1 cellular context compared by ENCODE assay signal in the genomic region with DNA sequence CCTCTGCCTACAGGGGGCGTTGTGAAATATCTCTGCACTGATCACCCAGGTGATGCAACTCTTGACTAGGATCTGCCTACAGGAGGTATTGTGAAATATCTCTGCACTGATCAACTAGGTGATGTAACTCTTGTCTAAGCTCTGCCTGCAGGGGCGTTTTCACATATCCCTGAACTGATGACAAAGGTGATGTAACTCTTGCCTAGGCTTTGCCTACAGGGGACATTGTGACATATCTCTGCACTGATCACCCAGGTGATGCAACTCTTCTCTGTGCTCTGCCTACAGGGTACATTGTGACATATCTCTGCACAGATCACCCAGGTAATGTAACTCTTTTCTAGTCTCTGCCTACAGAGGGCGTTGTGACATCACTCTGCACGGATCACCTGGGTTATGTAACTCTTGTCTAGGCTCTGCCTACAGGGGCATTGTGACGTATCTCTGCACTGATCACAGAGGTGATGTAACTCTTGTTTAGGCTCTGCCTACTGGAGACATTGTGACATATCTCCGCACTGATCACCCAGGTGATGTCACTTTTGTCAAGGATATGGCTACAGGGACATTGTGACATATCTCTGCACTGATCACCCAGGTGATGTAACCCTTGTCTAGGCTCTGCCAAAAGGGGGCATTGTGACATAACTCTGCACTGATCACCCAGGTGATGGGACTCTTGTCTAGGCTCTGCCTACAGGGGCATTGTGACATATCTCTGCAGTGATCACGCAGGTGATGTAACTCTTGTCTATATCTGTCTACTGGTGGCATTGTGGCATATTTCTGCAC.
TF ChIP-seq lines count a peak whose summit lies in the region.
"Not testable (repeated sequence)": the region's sequence is repeated elsewhere in the genome, so short reads cannot be mapped to it uniquely, and the experiment has no call there.

No MANE protein-coding gene starts in this region.

TF ChIP-seq in HepG2, 621 proteins besides CTCF, POLR2A, EP300 and RAD21 (continued from another document and continues in another):
- TF ChIP-seq ARID5B (CRISPR knock-in tag; IDR thresholded peaks at IDR 0.05) (peak; percentile 95), PITX1 (CRISPR knock-in tag; IDR thresholded peaks at IDR 0.05) (peak; percentile 91; the same call in 1 of the 2 replicates), REL (CRISPR knock-in tag; conservative IDR thresholded peaks at IDR 0.05) (0 out of 2 replicates have a peak, but pooled peaks have one; percentile 34), ZNF691 (CRISPR knock-in tag; IDR thresholded peaks at IDR 0.05; ENCODE audit: borderline replicate concordance, low read depth) (0 out of 2 replicates have a peak, but pooled peaks have one; percentile 59), REPIN1 (CRISPR knock-in tag; IDR thresholded peaks at IDR 0.05; ENCODE audit: borderline replicate concordance, low read depth) (peak; percentile 79; the same call in 1 of the 2 replicates), ZNF816 (CRISPR knock-in tag; IDR thresholded peaks at IDR 0.05; ENCODE audit: borderline replicate concordance) (peak; percentile 43; the same call in 1 of the 2 replicates), ZNF629 (CRISPR knock-in tag; conservative IDR thresholded peaks at IDR 0.05) (0 out of 2 replicates have a peak, but pooled peaks have one; percentile 26), ZBTB43 (CRISPR knock-in tag; conservative IDR thresholded peaks at IDR 0.05) (peak; percentile 67; the same call in 1 of the 2 replicates), FOXK2 (IDR thresholded peaks at IDR 0.05) (peak; percentile 68), ZNF431 (CRISPR knock-in tag; IDR thresholded peaks at IDR 0.05; ENCODE audit: borderline replicate concordance, low read depth) (peak; percentile 31; the same call in 1 of the 2 replicates), NR2C2 (CRISPR knock-in tag; IDR thresholded peaks at IDR 0.05; ENCODE audit: borderline replicate concordance) (0 out of 2 replicates have a peak, but pooled peaks have one; percentile 33), DPF2 (CRISPR knock-in tag; IDR thresholded peaks at IDR 0.05; ENCODE audit: borderline replicate concordance, low read depth) (peak; percentile 62), ZNF12 (CRISPR knock-in tag; IDR thresholded peaks at IDR 0.05) (peak; percentile 77; the same call in 1 of the 2 replicates), ATM (IDR thresholded peaks at IDR 0.05; ENCODE audit: borderline replicate concordance) (peak; percentile 66; the same call in 1 of the 2 replicates), ZNF720 (CRISPR knock-in tag; IDR thresholded peaks at IDR 0.05) (0 out of 2 replicates have a peak, but pooled peaks have one; percentile 80), FOXA3 (CRISPR knock-in tag; IDR thresholded peaks at IDR 0.05) (peak; percentile 87), YEATS4 (CRISPR knock-in tag; IDR thresholded peaks at IDR 0.05; ENCODE audit: borderline replicate concordance) (peak; percentile 69), DMAP1 (CRISPR knock-in tag; IDR thresholded peaks at IDR 0.05) (peak; percentile 60; the same call in 1 of the 2 replicates), MEIS2 (CRISPR knock-in tag; IDR thresholded peaks at IDR 0.05) (peak; percentile 40; the same call in 1 of the 2 replicates), HOXA3 (CRISPR knock-in tag; IDR thresholded peaks at IDR 0.05) (peak; percentile 88), ZNF772 (CRISPR knock-in tag; IDR thresholded peaks at IDR 0.05) (0 out of 2 replicates have a peak, but pooled peaks have one; percentile 48), JUNB (CRISPR knock-in tag; IDR thresholded peaks at IDR 0.05; ENCODE audit: borderline replicate concordance) (peak; percentile 44; the same call in 1 of the 2 replicates), FOSL2 (CRISPR knock-in tag; IDR thresholded peaks at IDR 0.05) (peak; percentile 87), ZNF205 (CRISPR knock-in tag; IDR thresholded peaks at IDR 0.05) (peak; percentile 49; the same call in 1 of the 2 replicates), TEAD3 (CRISPR knock-in tag; optimal IDR thresholded peaks at IDR 0.05; ENCODE audit: borderline replicate concordance) (peak; percentile 66), MLX (CRISPR knock-in tag; IDR thresholded peaks at IDR 0.05) (peak; percentile 52; the same call in 1 of the 2 replicates), PATZ1 (CRISPR knock-in tag; IDR thresholded peaks at IDR 0.05) (peak; percentile 58), CREM (IDR thresholded peaks at IDR 0.05) (peak; percentile 73), HMG20B (CRISPR knock-in tag; conservative IDR thresholded peaks at IDR 0.05) (peak; percentile 85), ELF3 (CRISPR knock-in tag; IDR thresholded peaks at IDR 0.05) (peak; percentile 64; the same call in 1 of the 2 replicates), ZEB1 (IDR thresholded peaks at IDR 0.05; ENCODE audit: insufficient replicate concordance, low read depth) (peak; percentile 83), ZBTB2 (CRISPR knock-in tag; IDR thresholded peaks at IDR 0.05; ENCODE audit: low read depth) (peak; percentile 22; the same call in 1 of the 2 replicates), YEATS2 (CRISPR knock-in tag; IDR thresholded peaks at IDR 0.05; ENCODE audit: borderline replicate concordance) (peak; percentile 64; the same call in 1 of the 2 replicates), NFKBIZ (CRISPR knock-in tag; IDR thresholded peaks at IDR 0.05) (0 out of 2 replicates have a peak, but pooled peaks have one; percentile 42), ATF1 (CRISPR knock-in tag; IDR thresholded peaks at IDR 0.05) (peak; percentile 70)
- TF ChIP-seq, protein P1, sequence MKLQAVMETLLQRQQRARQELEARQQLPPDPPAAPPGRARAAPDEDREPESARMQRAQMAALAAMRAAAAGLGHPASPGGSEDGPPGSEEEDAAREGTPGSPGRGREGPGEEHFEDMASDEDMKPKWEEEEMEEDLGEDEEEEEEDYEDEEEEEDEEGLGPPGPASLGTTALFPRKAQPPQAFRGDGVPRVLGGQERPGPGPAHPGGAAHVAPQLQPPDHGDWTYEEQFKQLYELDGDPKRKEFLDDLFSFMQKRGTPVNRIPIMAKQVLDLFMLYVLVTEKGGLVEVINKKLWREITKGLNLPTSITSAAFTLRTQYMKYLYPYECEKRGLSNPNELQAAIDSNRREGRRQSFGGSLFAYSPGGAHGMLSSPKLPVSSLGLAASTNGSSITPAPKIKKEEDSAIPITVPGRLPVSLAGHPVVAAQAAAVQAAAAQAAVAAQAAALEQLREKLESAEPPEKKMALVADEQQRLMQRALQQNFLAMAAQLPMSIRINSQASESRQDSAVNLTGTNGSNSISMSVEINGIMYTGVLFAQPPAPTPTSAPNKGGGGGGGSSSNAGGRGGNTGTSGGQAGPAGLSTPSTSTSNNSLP (IDR thresholded peaks at IDR 0.05; ENCODE audit: low read depth, low read length), result peak; percentile 84; the same call in 1 of the 2 replicates
- not testable (repeated sequence) for TF ChIP-seq CREM (CRISPR knock-in tag; IDR thresholded peaks at IDR 0.05)
- TF ChIP-seq, protein P2, sequence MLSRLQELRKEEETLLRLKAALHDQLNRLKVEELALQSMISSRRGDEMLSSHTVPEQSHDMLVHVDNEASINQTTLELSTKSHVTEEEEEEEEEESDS (CRISPR knock-in tag; IDR thresholded peaks at IDR 0.05; ENCODE audit: borderline replicate concordance), result 0 out of 2 replicates have a peak, but pooled peaks have one; percentile 20
- TF ChIP-seq, protein P3, sequence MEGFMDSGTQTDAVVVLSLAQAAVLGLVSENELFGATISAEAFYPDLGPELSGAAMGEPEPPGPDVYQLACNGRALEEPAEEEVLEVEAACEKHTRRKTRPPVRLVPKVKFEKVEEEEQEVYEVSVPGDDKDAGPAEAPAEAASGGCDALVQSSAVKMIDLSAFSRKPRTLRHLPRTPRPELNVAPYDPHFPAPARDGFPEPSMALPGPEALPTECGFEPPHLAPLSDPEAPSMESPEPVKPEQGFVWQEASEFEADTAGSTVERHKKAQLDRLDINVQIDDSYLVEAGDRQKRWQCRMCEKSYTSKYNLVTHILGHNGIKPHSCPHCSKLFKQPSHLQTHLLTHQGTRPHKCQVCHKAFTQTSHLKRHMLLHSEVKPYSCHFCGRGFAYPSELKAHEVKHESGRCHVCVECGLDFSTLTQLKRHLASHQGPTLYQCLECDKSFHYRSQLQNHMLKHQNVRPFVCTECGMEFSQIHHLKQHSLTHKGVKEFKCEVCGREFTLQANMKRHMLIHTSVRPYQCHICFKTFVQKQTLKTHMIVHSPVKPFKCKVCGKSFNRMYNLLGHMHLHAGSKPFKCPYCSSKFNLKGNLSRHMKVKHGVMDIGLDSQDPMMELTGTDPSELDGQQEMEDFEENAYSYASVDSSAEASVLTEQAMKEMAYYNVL (CRISPR knock-in tag; IDR thresholded peaks at IDR 0.05; ENCODE audit: borderline replicate concordance), result peak; percentile 60; the same call in 1 of the 2 replicates
